In the genomic region with DNA sequence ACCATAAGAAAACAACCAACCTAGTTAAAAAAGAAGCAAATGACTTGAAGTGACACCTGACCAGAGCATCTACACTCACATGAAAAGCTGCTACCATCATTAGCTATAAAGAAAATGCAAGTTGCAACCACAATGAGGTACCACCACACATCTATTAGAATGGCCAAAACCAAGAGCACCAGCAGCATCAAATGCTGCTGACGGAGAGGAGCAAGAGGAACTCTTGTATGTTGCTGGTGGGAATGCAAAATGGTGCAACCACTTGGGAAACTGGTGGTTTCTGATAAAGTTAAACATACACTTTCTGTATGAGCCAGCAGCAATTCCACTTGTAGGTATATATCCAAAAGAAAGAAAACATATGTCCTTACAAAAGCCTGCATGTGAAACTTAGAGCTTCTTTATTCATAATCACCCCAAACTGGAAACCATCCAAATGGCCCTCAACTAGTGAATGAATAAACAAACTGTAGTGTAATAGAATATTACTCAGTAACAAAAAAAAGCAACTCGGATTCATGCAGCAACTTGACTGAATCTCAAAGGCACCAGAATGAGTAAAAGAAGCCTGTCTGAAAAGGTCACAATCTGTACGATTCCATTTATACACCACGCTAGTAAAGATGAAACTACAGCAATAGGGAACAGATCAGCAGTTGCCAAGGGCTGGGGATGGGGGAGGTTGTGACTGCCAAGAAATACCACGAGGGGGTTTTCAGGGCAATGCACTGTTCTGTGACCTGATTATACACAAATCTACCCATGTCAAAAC, we compare ENCODE assay signal across 13 cellular contexts.
A peak's percentile ranks its signal among the peaks of the same experiment; 100 is the strongest.
DNase-seq lines count a peak whose midpoint lies in the region; ATAC-seq and TF ChIP-seq lines count a peak whose summit lies in the region.
"Had no signal": no experiment of that assay in that cellular context is flagged by ENCODE, and none has a peak within 500 bp of the region (broad histone marks: within the 10 kb centered on the region; RNA-seq: fewer than 3 reads in every experiment).

No MANE protein-coding gene starts in this region.

- H2AFZ ChIP-seq in OCI-LY3 (ENCODE audit: low read depth, low read length): 0 out of 2 replicates have a peak overlapping the region, but pooled peaks have one; percentile 6

- intact Hi-C loops in Caco-2 (cut with micrococcal nuclease; ENCODE audit: unreplicated experiment) (no loop called here), A673 (cut with micrococcal nuclease; ENCODE audit: unreplicated experiment) (no loop called here)

- CTCF ChIA-PET in Caco-2 (lab: Charles Lee): no interaction called here
- CTCF ChIA-PET in A673 (lab: Charles Lee): no interaction called here

- DNase-seq in NCI-H2196 (lab: John Stamatoyannopoulos, UW; ENCODE audit: unreplicated experiment) (peak; percentile 36), NCI-H2196 treated with DMSO at 0.1 percent for 48 hours (lab: John Stamatoyannopoulos, UW; ENCODE audit: unreplicated experiment) (no peak), mesenteric fat pad (ENCODE audit: low spot score) (peak; percentile 26), Caco-2 (no peak), A673 (ENCODE audit: low spot score) (no peak)
- DNase-seq: ACHN; effector CD4-positive, alpha-beta T cell; midbrain; MM.1S had no signal

- H3K4me3 ChIP-seq in OCI-LY3 (ENCODE audit: low read length) (peak overlapping the region; percentile 35), Caco-2 (ENCODE audit: low read depth, low read length) (no peak overlapping the region), A673 (ENCODE audit: low read depth, low read length, poor library complexity, severe bottlenecking) (no peak overlapping the region)
- H3K4me3 ChIP-seq: heart left ventricle had no signal

- no peaks in the 10 kb centered on the region for H3K27me3 Mint-ChIP-seq in Caco-2 (ENCODE audit: insufficient read depth, unreplicated experiment)

- H3K36me3 ChIP-seq in OCI-LY3 (replicated peaks; ENCODE audit: low read depth, low read length) (peaks cover 6% of the 10 kb centered on the region), Caco-2 (ENCODE audit: control insufficient read depth, insufficient read depth, low read length) (no peaks in the 10 kb centered on the region), A673 (ENCODE audit: insufficient read depth, low read length, poor library complexity, severe bottlenecking) (no peaks in the 10 kb centered on the region)

- POLR2A ChIA-PET in Caco-2 (lab: Charles Lee) (no interaction called here), A673 (lab: Charles Lee; ENCODE audit: low non-redundant PET) (no interaction called here)

- H3K4me3 Mint-ChIP-seq in Caco-2 (ENCODE audit: unreplicated experiment): no peak overlapping the region

- H3K4me2 ChIP-seq in OCI-LY3 (ENCODE audit: low read length): peak overlapping the region; percentile 61

- H3K27ac ChIP-seq in OCI-LY3 (ENCODE audit: low read length) (peak overlapping the region; percentile 91), A673 (ENCODE audit: low read depth, low read length, poor library complexity, severe bottlenecking) (no peak overlapping the region)
- H3K27ac ChIP-seq: heart left ventricle had no signal

- H3K27me3 ChIP-seq in OCI-LY3 (ENCODE audit: low read depth, low read length) (no peaks in the 10 kb centered on the region), Caco-2 (replicated peaks; ENCODE audit: control insufficient read depth, insufficient read depth, low read length) (no peaks in the 10 kb centered on the region), A673 (replicated peaks; ENCODE audit: insufficient read depth, low read depth, low read length, poor library complexity) (no peaks in the 10 kb centered on the region)
- H3K27me3 ChIP-seq: heart left ventricle had no signal

- no peaks in the 10 kb centered on the region for H3K4me1 Mint-ChIP-seq in Caco-2 (ENCODE audit: low read depth, unreplicated experiment)

- no peaks in the 10 kb centered on the region for H4K20me1 ChIP-seq in OCI-LY3 (ENCODE audit: insufficient read depth, low read length)

- TF ChIP-seq CTCF in OCI-LY3 (IDR thresholded peaks at IDR 0.05; ENCODE audit: low read depth, low read length) (no peak), Caco-2 (IDR thresholded peaks at IDR 0.05; ENCODE audit: insufficient read depth in 1 of 2, low read depth in 1 of 2, low read length in 1 of 2, severe bottlenecking in 1 of 2, unreplicated experiment in 1 of 2) (no peak), A673 (conservative IDR thresholded peaks at IDR 0.05; ENCODE audit: low read depth, low read length) (no peak)

- H3K9ac ChIP-seq in OCI-LY3 (ENCODE audit: low read length): peak overlapping the region; percentile 40

- no peaks in the 10 kb centered on the region for H3K79me2 ChIP-seq in OCI-LY3 (ENCODE audit: low read length)

- no peaks in the 10 kb centered on the region for H3K36me3 Mint-ChIP-seq in Caco-2 (ENCODE audit: insufficient read depth, unreplicated experiment)

- H3K4me1 ChIP-seq in OCI-LY3 (ENCODE audit: low read length) (peaks cover 45% of the 10 kb centered on the region), Caco-2 (no peaks in the 10 kb centered on the region), A673 (ENCODE audit: insufficient read depth, low read length, poor library complexity, severe bottlenecking) (no peaks in the 10 kb centered on the region)
- H3K4me1 ChIP-seq: heart left ventricle had no signal

- no peaks in the 10 kb centered on the region for H3K9me3 Mint-ChIP-seq in Caco-2 (ENCODE audit: unreplicated experiment)

- BruUV-seq in Caco-2 (replicated peaks; lab: Mats Ljungman, UMichigan) (no TSS peak), A673 (replicated peaks; lab: Mats Ljungman, UMichigan) (no TSS peak)

- H3K9me3 ChIP-seq in OCI-LY3 (ENCODE audit: insufficient read depth, low read length): no peaks in the 10 kb centered on the region
- H3K9me3 ChIP-seq in Caco-2: no peaks in the 10 kb centered on the region
- no peaks in the 10 kb centered on the region for H3K9me3 ChIP-seq in A673 (ENCODE audit: low read depth, low read length, poor library complexity, severe bottlenecking)

- ATAC-seq in GM21786 (IDR thresholded peaks at IDR 0.05; ENCODE audit: unreplicated experiment): peak; percentile 65
- no peak for ATAC-seq in HG02840 (IDR thresholded peaks at IDR 0.05; ENCODE audit: low FRiP score, unreplicated experiment)

- H3K27ac Mint-ChIP-seq in Caco-2 (ENCODE audit: unreplicated experiment): no peak overlapping the region

Comparison
In these comparisons a context has a peak if more than half of its experiments do, and no peak if none do; other contexts are left out.
1. DNase-seq: peak in NCI-H2196 (single experiment) and mesenteric fat pad (single experiment); none in NCI-H2196 treated with DMSO at 0.1 percent for 48 hours (single experiment), Caco-2 (0 of 2) and A673 (single experiment).